Comparison of ENCODE assay signal across 10 cellular contexts in genomic region chr6:22043284-22043962, GRCh38.
DNase-seq lines count a peak whose midpoint lies in the region; ATAC-seq and TF ChIP-seq lines count a peak whose summit lies in the region.
"Had no signal": no experiment of that assay in that cellular context is flagged by ENCODE, and none has a peak within 500 bp of the region (broad histone marks: within the 10 kb centered on the region; RNA-seq: fewer than 3 reads in every experiment).

No MANE protein-coding gene starts in this region.

- DNase-seq in NCI-H226 (peak; percentile 53), uterus (peak; percentile 38 to 49), HT-29 (ENCODE audit: low spot score) (no peak)
- DNase-seq in activated naive CD8-positive, alpha-beta T cell treated with anti-CD3 and anti-CD28 coated beads for 36 hours: no peak
- DNase-seq in activated CD8-positive, alpha-beta T cell treated with anti-CD3 and anti-CD28 coated beads for 36 hours: no peak
- DNase-seq: activated effector memory CD4-positive, alpha-beta T cell treated with anti-CD3 and anti-CD28 coated beads, Interleukin-2, amount 50 U/mL, for 16 hours; posterior cingulate gyrus had no signal

- intact Hi-C loops in uterus (cut with DNase I; ENCODE audit: low total_unique reads): no loop called here
- intact Hi-C loops in activated CD8-positive, alpha-beta T cell treated with anti-CD3 and anti-CD28 coated beads for 36 hours (cut with micrococcal nuclease): no loop called here

- H3K4me3 Mint-ChIP-seq in activated naive CD8-positive, alpha-beta T cell treated with anti-CD3 and anti-CD28 coated beads for 36 hours: no peak overlapping the region
- H3K4me3 Mint-ChIP-seq in activated CD8-positive, alpha-beta T cell treated with anti-CD3 and anti-CD28 coated beads for 36 hours: no peak overlapping the region

- no peak overlapping the region for H3K9ac ChIP-seq in muscle layer of colon (ENCODE audit: low read length)

- CTCF ChIA-PET in activated CD8-positive, alpha-beta T cell treated with anti-CD3 and anti-CD28 coated beads for 36 hours (lab: Charles Lee): interaction anchor here (0.9 kb wide), 1 partner anchor 17 kb away, joined by 3 read pairs; no protein-coding TSS in a partner anchor

- H3K36me3 ChIP-seq in esophagus (ENCODE audit: control insufficient read depth in 2 of 2, insufficient read depth in 2 of 2, low read length in 1 of 2): no peaks in the 10 kb centered on the region
- no peaks in the 10 kb centered on the region for H3K36me3 ChIP-seq in muscle layer of colon (ENCODE audit: insufficient read depth, low read length)
- no peaks in the 10 kb centered on the region for H3K36me3 ChIP-seq in uterus

- H3K27ac Mint-ChIP-seq in activated naive CD8-positive, alpha-beta T cell treated with anti-CD3 and anti-CD28 coated beads for 36 hours: no peak overlapping the region
- H3K27ac Mint-ChIP-seq in activated CD8-positive, alpha-beta T cell treated with anti-CD3 and anti-CD28 coated beads for 36 hours: no peak overlapping the region

- peaks cover 0 to 2% of the 10 kb centered on the region in 2 donors for H3K9me3 ChIP-seq in esophagus (ENCODE audit: control insufficient read depth in 2 of 2, insufficient read depth in 1 of 2, low read depth in 1 of 2, low read length in 1 of 2)
- no peaks in the 10 kb centered on the region for H3K9me3 ChIP-seq in muscle layer of colon (ENCODE audit: low read length)
- H3K9me3 ChIP-seq in uterus: peaks cover 0 to 5% of the 10 kb centered on the region in 2 donors

- no peak for TF ChIP-seq POLR2A in uterus (IDR thresholded peaks at IDR 0.05)

- H3K27me3 ChIP-seq in esophagus (ENCODE audit: control insufficient read depth in 1 of 2, insufficient read depth in 2 of 2, low read length in 2 of 2) (no peaks in the 10 kb centered on the region), muscle layer of colon (ENCODE audit: control insufficient read depth in 1 of 2, insufficient read depth in 2 of 2, low read length in 2 of 2) (no peaks in the 10 kb centered on the region), uterus (no peaks in the 10 kb centered on the region)

- peaks cover 6% of the 10 kb centered on the region for H3K4me1 Mint-ChIP-seq in activated naive CD8-positive, alpha-beta T cell treated with anti-CD3 and anti-CD28 coated beads for 36 hours
- H3K4me1 Mint-ChIP-seq in activated CD8-positive, alpha-beta T cell treated with anti-CD3 and anti-CD28 coated beads for 36 hours (ENCODE audit: low read depth): peaks cover 7% of the 10 kb centered on the region

- no peaks in the 10 kb centered on the region for H3K36me3 Mint-ChIP-seq in activated naive CD8-positive, alpha-beta T cell treated with anti-CD3 and anti-CD28 coated beads for 36 hours
- H3K36me3 Mint-ChIP-seq in activated CD8-positive, alpha-beta T cell treated with anti-CD3 and anti-CD28 coated beads for 36 hours (ENCODE audit: low read depth): no peaks in the 10 kb centered on the region

- WGBS in esophagus, 2 donors: 37 to 45% methylated on average over 7 of the region's 7 CpGs

- H3K4me3 ChIP-seq in esophagus (ENCODE audit: low read depth in 1 of 2, low read length in 2 of 2): no peak overlapping the region
- H3K4me3 ChIP-seq in muscle layer of colon (ENCODE audit: low read depth in 1 of 2, low read length in 2 of 2): no peak overlapping the region
- H3K4me3 ChIP-seq in uterus: no peak overlapping the region

- no peak for ATAC-seq in activated CD8-positive, alpha-beta T cell treated with anti-CD3 and anti-CD28 coated beads for 36 hours

- H3K27ac ChIP-seq in esophagus (ENCODE audit: low read depth in 2 of 2, low read length in 1 of 2) (peak overlapping the region; percentile 17 to 54), muscle layer of colon (ENCODE audit: low read depth, low read length) (peak overlapping the region; percentile 23), uterus (peak overlapping the region; percentile 65 to 84)
- H3K27ac ChIP-seq: RWPE1 had no signal

- POLR2A ChIA-PET in activated CD8-positive, alpha-beta T cell treated with anti-CD3 and anti-CD28 coated beads for 36 hours (lab: Charles Lee): no interaction called here

- H3K27me3 Mint-ChIP-seq in activated naive CD8-positive, alpha-beta T cell treated with anti-CD3 and anti-CD28 coated beads for 36 hours: peaks cover 4% of the 10 kb centered on the region
- H3K27me3 Mint-ChIP-seq in activated CD8-positive, alpha-beta T cell treated with anti-CD3 and anti-CD28 coated beads for 36 hours: no peaks in the 10 kb centered on the region

- H3K4me1 ChIP-seq in esophagus (ENCODE audit: control insufficient read depth in 2 of 2, insufficient read depth in 2 of 2, low read length in 1 of 2) (peaks cover 0 to 3% of the 10 kb centered on the region in 2 donors), muscle layer of colon (ENCODE audit: insufficient read depth, low read length) (peaks cover 15% of the 10 kb centered on the region), uterus (peaks cover 6 to 8% of the 10 kb centered on the region in 2 donors)

- TF ChIP-seq CTCF in uterus (IDR thresholded peaks at IDR 0.05): no peak
- no peak for TF ChIP-seq CTCF in activated CD8-positive, alpha-beta T cell treated with anti-CD3 and anti-CD28 coated beads for 36 hours (IDR thresholded peaks at IDR 0.05)

- peaks cover 6% of the 10 kb centered on the region for H3K9me3 Mint-ChIP-seq in activated naive CD8-positive, alpha-beta T cell treated with anti-CD3 and anti-CD28 coated beads for 36 hours
- peaks cover 2% of the 10 kb centered on the region for H3K9me3 Mint-ChIP-seq in activated CD8-positive, alpha-beta T cell treated with anti-CD3 and anti-CD28 coated beads for 36 hours

Comparison
In these comparisons a context has a peak if more than half of its experiments do, and no peak if none do; other contexts are left out.
1. DNase-seq: peak in NCI-H226 (single experiment) and uterus (2 of 2); none in activated naive CD8-positive, alpha-beta T cell treated with anti-CD3 and anti-CD28 coated beads for 36 hours (single experiment), activated CD8-positive, alpha-beta T cell treated with anti-CD3 and anti-CD28 coated beads for 36 hours (single experiment) and HT-29 (single experiment).
2. H3K27ac ChIP-seq: peak in every context shown above with its lines; median percentile 74 in uterus; 36 in esophagus; 23 in muscle layer of colon.